Comparison of ENCODE assay signal across 14 cellular contexts in the genomic region with DNA sequence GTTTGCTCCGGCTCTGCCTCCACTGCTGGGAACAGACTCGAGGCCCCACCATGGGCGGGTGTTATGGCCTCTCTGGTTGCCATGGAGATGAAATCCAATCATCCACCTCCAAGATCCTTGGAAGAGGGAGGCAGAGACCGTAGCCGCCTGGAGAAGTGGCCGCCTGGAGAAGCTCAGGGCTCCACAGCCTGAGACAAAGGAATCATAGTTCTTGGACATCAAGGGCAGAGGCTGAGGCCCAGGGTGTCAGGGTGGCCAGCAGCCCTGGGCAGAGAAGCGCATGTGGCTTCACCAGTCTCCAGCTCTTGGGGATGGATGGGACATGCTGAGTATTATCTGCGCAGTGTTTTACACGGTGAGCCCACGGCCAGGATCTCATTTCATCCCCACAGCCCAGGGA. TPM values are rescaled to one million over a fixed set of nuclear protein-coding genes. Genes with fewer than 3 reads are reported as not detected.
A peak's percentile ranks its signal among the peaks of the same experiment; 100 is the strongest.
DNase-seq lines count a peak whose midpoint lies in the region; ATAC-seq and TF ChIP-seq lines count a peak whose summit lies in the region.
"Had no signal": no experiment of that assay in that cellular context is flagged by ENCODE, and none has a peak within 500 bp of the region (broad histone marks: within the 10 kb centered on the region; RNA-seq: fewer than 3 reads in every experiment).

No MANE protein-coding gene starts in this region.

- peak; percentile 44 for DNase-seq in Ammon's horn (ENCODE audit: low spot score)
- DNase-seq in HEK293T (ENCODE audit: extremely low spot score), result peak; percentile 71
- no peak for DNase-seq in WTC11 (ENCODE audit: low spot score)
- DNase-seq in kidney glomerular epithelial cell (lab: John Stamatoyannopoulos, UW), result peak; percentile 2
- DNase-seq in activated CD4-positive, CD25-positive, alpha-beta regulatory T cell (lab: John Stamatoyannopoulos, UW), result no peak
- DNase-seq in NOMO-1 treated with dmso at 0.1 percent for 144 hours (lab: John Stamatoyannopoulos, UW; ENCODE audit: unreplicated experiment), result no peak
- DNase-seq: activated CD4-positive, alpha-beta T cell treated with anti-CD3 and anti-CD28 coated beads for 4 hours; activated T-cell treated with anti-CD3 and anti-CD28 coated beads, Interleukin-2, amount 50 U/mL, for 48 hours; mammary epithelial cell; NCI-H774; stimulated activated CD4-positive, alpha-beta T cell treated with anti-CD3 and anti-CD28 coated beads, Interleukin-4, amount 100 ng/mL, for 24 hours; stimulated activated naive CD4-positive, alpha-beta T cell had no signal

- TF ChIP-seq CTCF in WTC11 (IDR thresholded peaks at IDR 0.05), result no peak

- CTCF ChIA-PET in HEK293T (lab: Yijun Ruan, JAX), result interaction anchor here (1.2 to 1.7 kb wide), 2 partner anchors 44 to 85 kb away, joined by 5 to 6 read pairs; no protein-coding TSS in a partner anchor
- CTCF ChIA-PET in WTC11 (lab: Charles Lee), result interaction anchor here (0.8 to 9.7 kb wide), 8 partner anchors 9 to 443 kb away, joined by 3 to 134 read pairs (median 4); a partner anchor contains a TSS

- H3K27ac Mint-ChIP-seq in WTC11, result no peak overlapping the region

- POLR2A ChIA-PET in HEK293T (lab: Yijun Ruan, JAX) (interaction anchor here (1.5 kb wide), 1 partner anchor 33 kb away, joined by 4 read pairs; no protein-coding TSS in a partner anchor), WTC11 (lab: Charles Lee) (no interaction called here)

- no peaks in the 10 kb centered on the region for H3K36me3 Mint-ChIP-seq in WTC11

- H3K9me3 Mint-ChIP-seq in WTC11, result no peaks in the 10 kb centered on the region

- peaks cover 14% of the 10 kb centered on the region for H3K4me1 Mint-ChIP-seq in WTC11

- ATAC-seq in WTC11 (peak; percentile 38), GM21576 (IDR thresholded peaks at IDR 0.05; ENCODE audit: unreplicated experiment) (no peak), HG03139 (IDR thresholded peaks at IDR 0.05; ENCODE audit: unreplicated experiment) (no peak)

- no peaks in the 10 kb centered on the region for H3K27me3 Mint-ChIP-seq in WTC11 (ENCODE audit: low read depth)

- H3K4me3 Mint-ChIP-seq in WTC11, result no peak overlapping the region

TF ChIP-seq in HEK293T, 16 proteins besides CTCF, POLR2A, EP300 and RAD21:
- TF ChIP-seq FOXK2 (IDR thresholded peaks at IDR 0.05) (no peak), CTBP1 (IDR thresholded peaks at IDR 0.05; ENCODE audit: borderline replicate concordance) (no peak), TARDBP (IDR thresholded peaks at IDR 0.05) (no peak), NFRKB (IDR thresholded peaks at IDR 0.05) (no peak), SP1 (IDR thresholded peaks at IDR 0.05) (no peak), HDGF (IDR thresholded peaks at IDR 0.05; ENCODE audit: borderline replicate concordance) (no peak), ARNT (IDR thresholded peaks at IDR 0.05) (no peak), SUZ12 (IDR thresholded peaks at IDR 0.05) (no peak), L3MBTL2 (conservative IDR thresholded peaks at IDR 0.05) (no peak), FOXM1 (IDR thresholded peaks at IDR 0.05; ENCODE audit: borderline replicate concordance) (no peak), BHLHE40 (IDR thresholded peaks at IDR 0.05; ENCODE audit: borderline replicate concordance) (no peak), LEF1 (IDR thresholded peaks at IDR 0.05; ENCODE audit: borderline replicate concordance) (no peak), FOXA1 (IDR thresholded peaks at IDR 0.05) (no peak), ELF4 (IDR thresholded peaks at IDR 0.05) (no peak)
- TF ChIP-seq, protein P1, sequence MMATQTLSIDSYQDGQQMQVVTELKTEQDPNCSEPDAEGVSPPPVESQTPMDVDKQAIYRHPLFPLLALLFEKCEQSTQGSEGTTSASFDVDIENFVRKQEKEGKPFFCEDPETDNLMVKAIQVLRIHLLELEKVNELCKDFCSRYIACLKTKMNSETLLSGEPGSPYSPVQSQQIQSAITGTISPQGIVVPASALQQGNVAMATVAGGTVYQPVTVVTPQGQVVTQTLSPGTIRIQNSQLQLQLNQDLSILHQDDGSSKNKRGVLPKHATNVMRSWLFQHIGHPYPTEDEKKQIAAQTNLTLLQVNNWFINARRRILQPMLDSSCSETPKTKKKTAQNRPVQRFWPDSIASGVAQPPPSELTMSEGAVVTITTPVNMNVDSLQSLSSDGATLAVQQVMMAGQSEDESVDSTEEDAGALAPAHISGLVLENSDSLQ (IDR thresholded peaks at IDR 0.05), result no peak

TF ChIP-seq in WTC11, 78 proteins besides CTCF, POLR2A, EP300 and RAD21:
- no peak for TF ChIP-seq ZNF219 (CRISPR knock-in tag; IDR thresholded peaks at IDR 0.05; ENCODE audit: borderline replicate concordance)
- TF ChIP-seq SOX15 (CRISPR knock-in tag; IDR thresholded peaks at IDR 0.05), result no peak
- no peak for TF ChIP-seq IRF2 (CRISPR knock-in tag; IDR thresholded peaks at IDR 0.05; ENCODE audit: borderline replicate concordance, low read depth)
- no peak for TF ChIP-seq JUN (CRISPR knock-in tag; IDR thresholded peaks at IDR 0.05)
- no peak for TF ChIP-seq GTF2I (CRISPR knock-in tag; conservative IDR thresholded peaks at IDR 0.05)
- no peak for TF ChIP-seq ESRRA (CRISPR knock-in tag; IDR thresholded peaks at IDR 0.05; ENCODE audit: borderline replicate concordance)
- TF ChIP-seq, protein P2, sequence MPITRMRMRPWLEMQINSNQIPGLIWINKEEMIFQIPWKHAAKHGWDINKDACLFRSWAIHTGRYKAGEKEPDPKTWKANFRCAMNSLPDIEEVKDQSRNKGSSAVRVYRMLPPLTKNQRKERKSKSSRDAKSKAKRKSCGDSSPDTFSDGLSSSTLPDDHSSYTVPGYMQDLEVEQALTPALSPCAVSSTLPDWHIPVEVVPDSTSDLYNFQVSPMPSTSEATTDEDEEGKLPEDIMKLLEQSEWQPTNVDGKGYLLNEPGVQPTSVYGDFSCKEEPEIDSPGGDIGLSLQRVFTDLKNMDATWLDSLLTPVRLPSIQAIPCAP (CRISPR knock-in tag; IDR thresholded peaks at IDR 0.05), result no peak
- no peak for TF ChIP-seq NFATC4 (CRISPR knock-in tag; IDR thresholded peaks at IDR 0.05)
- TF ChIP-seq PRRX2 (CRISPR knock-in tag; IDR thresholded peaks at IDR 0.05), result no peak
- TF ChIP-seq, protein P3, sequence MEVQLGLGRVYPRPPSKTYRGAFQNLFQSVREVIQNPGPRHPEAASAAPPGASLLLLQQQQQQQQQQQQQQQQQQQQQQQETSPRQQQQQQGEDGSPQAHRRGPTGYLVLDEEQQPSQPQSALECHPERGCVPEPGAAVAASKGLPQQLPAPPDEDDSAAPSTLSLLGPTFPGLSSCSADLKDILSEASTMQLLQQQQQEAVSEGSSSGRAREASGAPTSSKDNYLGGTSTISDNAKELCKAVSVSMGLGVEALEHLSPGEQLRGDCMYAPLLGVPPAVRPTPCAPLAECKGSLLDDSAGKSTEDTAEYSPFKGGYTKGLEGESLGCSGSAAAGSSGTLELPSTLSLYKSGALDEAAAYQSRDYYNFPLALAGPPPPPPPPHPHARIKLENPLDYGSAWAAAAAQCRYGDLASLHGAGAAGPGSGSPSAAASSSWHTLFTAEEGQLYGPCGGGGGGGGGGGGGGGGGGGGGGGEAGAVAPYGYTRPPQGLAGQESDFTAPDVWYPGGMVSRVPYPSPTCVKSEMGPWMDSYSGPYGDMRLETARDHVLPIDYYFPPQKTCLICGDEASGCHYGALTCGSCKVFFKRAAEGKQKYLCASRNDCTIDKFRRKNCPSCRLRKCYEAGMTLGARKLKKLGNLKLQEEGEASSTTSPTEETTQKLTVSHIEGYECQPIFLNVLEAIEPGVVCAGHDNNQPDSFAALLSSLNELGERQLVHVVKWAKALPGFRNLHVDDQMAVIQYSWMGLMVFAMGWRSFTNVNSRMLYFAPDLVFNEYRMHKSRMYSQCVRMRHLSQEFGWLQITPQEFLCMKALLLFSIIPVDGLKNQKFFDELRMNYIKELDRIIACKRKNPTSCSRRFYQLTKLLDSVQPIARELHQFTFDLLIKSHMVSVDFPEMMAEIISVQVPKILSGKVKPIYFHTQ (CRISPR knock-in tag; IDR thresholded peaks at IDR 0.05), result no peak
- TF ChIP-seq, protein P4, sequence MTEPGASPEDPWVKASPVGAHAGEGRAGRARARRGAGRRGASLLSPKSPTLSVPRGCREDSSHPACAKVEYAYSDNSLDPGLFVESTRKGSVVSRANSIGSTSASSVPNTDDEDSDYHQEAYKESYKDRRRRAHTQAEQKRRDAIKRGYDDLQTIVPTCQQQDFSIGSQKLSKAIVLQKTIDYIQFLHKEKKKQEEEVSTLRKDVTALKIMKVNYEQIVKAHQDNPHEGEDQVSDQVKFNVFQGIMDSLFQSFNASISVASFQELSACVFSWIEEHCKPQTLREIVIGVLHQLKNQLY (CRISPR knock-in tag; IDR thresholded peaks at IDR 0.05), result no peak
- TF ChIP-seq NR1H2 (CRISPR knock-in tag; IDR thresholded peaks at IDR 0.05), result no peak
- TF ChIP-seq RELA (CRISPR knock-in tag; IDR thresholded peaks at IDR 0.05; ENCODE audit: borderline replicate concordance), result no peak
- no peak for TF ChIP-seq SMAD3 (CRISPR knock-in tag; IDR thresholded peaks at IDR 0.05; ENCODE audit: borderline replicate concordance)
- TF ChIP-seq TP53 (CRISPR knock-in tag; IDR thresholded peaks at IDR 0.05), result no peak
- TF ChIP-seq ZNF671 (CRISPR knock-in tag; IDR thresholded peaks at IDR 0.05), result no peak
- no peak for TF ChIP-seq OVOL2 (CRISPR knock-in tag; IDR thresholded peaks at IDR 0.05; ENCODE audit: borderline replicate concordance)

RNA-seq across cellular contexts. Expression of a gene that starts 36.2 kb away (rescaled TPM):
- total RNA-seq in WTC11 (2021), result 38.0 to 43.7 TPM (median 41.0 TPM) in 3 replicates

Comparison
In these comparisons a context has a peak if more than half of its experiments do, and no peak if none do; other contexts are left out.
1. DNase-seq: peak in Ammon's horn (single experiment), HEK293T (single experiment) and kidney glomerular epithelial cell (single experiment); none in WTC11 (single experiment), activated CD4-positive, CD25-positive, alpha-beta regulatory T cell (0 of 4) and NOMO-1 treated with dmso at 0.1 percent for 144 hours (single experiment).